Comparison of ENCODE assay signal across 1 cellular context in genomic region chr15:67720556-67721175, GRCh38.
TF ChIP-seq lines count a peak whose summit lies in the region.

No MANE protein-coding gene starts in this region.

TF ChIP-seq in GM12878, 131 proteins besides CTCF, POLR2A, EP300 and RAD21 (continued from another document):
- TF ChIP-seq CEBPZ (IDR thresholded peaks at IDR 0.05; ENCODE audit: low read depth, low read length), result no peak
- no peak for TF ChIP-seq BHLHE40 (IDR thresholded peaks at IDR 0.05; ENCODE audit: borderline replicate concordance in 1 of 2, low read depth in 2 of 2, low read length in 1 of 2)
- no peak for TF ChIP-seq SMC3 (IDR thresholded peaks at IDR 0.05; ENCODE audit: borderline replicate concordance, low read length)
- no peak for TF ChIP-seq TARDBP (IDR thresholded peaks at IDR 0.05; ENCODE audit: borderline replicate concordance)
- no peak for TF ChIP-seq ZBED1 (IDR thresholded peaks at IDR 0.05; ENCODE audit: borderline replicate concordance)
